1 cellular context compared by ENCODE assay signal in the genomic region with DNA sequence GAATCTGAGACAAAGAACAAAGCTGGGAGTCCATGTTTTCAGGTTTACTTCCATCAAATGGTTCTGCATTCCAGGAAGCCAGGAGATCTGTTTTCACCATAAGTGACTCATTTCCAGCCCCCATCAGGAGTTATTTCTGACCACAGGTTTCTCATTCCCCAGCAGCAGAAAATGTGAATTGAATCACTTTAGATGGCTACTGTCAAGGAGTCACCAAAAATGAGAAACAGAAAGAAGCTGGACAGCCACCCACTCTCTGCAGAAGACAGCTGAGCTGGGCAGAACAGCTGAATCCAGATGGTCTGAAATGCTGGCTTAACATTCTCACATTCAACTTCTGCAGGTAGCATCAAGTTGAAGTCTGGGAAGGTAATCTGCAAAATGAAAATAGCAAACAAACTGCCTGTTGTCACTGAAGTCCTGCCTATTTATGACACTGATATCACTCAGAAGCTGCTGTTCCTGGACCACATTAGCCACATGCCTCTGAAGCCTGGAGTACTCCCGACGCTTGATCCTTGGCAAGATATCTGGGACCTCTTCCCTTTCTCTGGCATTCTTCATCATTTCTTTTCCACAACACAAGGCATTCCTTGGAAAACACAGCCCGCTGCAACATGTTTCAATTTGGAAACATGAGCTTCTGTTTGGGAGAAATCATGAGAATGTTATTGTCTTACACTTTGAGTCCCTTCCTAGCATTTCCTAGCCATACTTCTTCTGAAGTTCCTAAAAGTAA.
TF ChIP-seq lines count a peak whose summit lies in the region.

No MANE protein-coding gene starts in this region.

TF ChIP-seq in SK-N-SH, 30 proteins besides CTCF, POLR2A, EP300 and RAD21:
- TF ChIP-seq FOXM1 (IDR thresholded peaks at IDR 0.05; ENCODE audit: low read depth) (no peak), GATA2 (CRISPR knock-in tag; IDR thresholded peaks at IDR 0.05) (no peak), SIN3A (IDR thresholded peaks at IDR 0.05; ENCODE audit: borderline replicate concordance, low read depth, low read length) (no peak), TCF12 (IDR thresholded peaks at IDR 0.05) (peak; percentile 90), FOSL2 (IDR thresholded peaks at IDR 0.05; ENCODE audit: borderline replicate concordance, low read depth) (peak; percentile 80; the same call in 1 of the 2 replicates), MXI1 (IDR thresholded peaks at IDR 0.05; ENCODE audit: low read depth, low read length) (no peak), RCOR1 (IDR thresholded peaks at IDR 0.05; ENCODE audit: low read length) (no peak), POLR2AphosphoS5 (IDR thresholded peaks at IDR 0.05; ENCODE audit: low read depth, low read length) (peak; percentile 26; the same call in 1 of the 2 replicates), NRF1 (IDR thresholded peaks at IDR 0.05; ENCODE audit: low read depth, low read length) (no peak), CHD2 (IDR thresholded peaks at IDR 0.05; ENCODE audit: low read length, partially characterized antibody) (no peak), MEF2A (IDR thresholded peaks at IDR 0.05; ENCODE audit: borderline replicate concordance, low read depth) (peak; percentile 69; the same call in 1 of the 2 replicates), TEAD4 (IDR thresholded peaks at IDR 0.05; ENCODE audit: borderline replicate concordance, insufficient read depth) (0 out of 2 replicates have a peak, but pooled peaks have one; percentile 30), YY1 (IDR thresholded peaks at IDR 0.05; ENCODE audit: low read depth) (no peak), EZH2phosphoT487 (IDR thresholded peaks at IDR 0.05; ENCODE audit: borderline replicate concordance, low read depth) (no peak), RFX5 (IDR thresholded peaks at IDR 0.05; ENCODE audit: low read length) (no peak), ELF1 (IDR thresholded peaks at IDR 0.05) (no peak), RXRA (IDR thresholded peaks at IDR 0.05; ENCODE audit: borderline replicate concordance, low read depth) (peak; percentile 20; the same call in 1 of the 2 replicates), SMC3 (IDR thresholded peaks at IDR 0.05; ENCODE audit: low read depth, low read length) (no peak), TAF1 (IDR thresholded peaks at IDR 0.05; ENCODE audit: borderline replicate concordance, low read depth, low read length) (no peak), JUND (IDR thresholded peaks at IDR 0.05) (peak; percentile 64), FOXJ3 (CRISPR knock-in tag; IDR thresholded peaks at IDR 0.05) (no peak), GABPA (IDR thresholded peaks at IDR 0.05; ENCODE audit: low read depth) (no peak), NFIC (IDR thresholded peaks at IDR 0.05; ENCODE audit: borderline replicate concordance) (peak; percentile 43; the same call in 1 of the 2 replicates)
- TF ChIP-seq, protein P1, sequence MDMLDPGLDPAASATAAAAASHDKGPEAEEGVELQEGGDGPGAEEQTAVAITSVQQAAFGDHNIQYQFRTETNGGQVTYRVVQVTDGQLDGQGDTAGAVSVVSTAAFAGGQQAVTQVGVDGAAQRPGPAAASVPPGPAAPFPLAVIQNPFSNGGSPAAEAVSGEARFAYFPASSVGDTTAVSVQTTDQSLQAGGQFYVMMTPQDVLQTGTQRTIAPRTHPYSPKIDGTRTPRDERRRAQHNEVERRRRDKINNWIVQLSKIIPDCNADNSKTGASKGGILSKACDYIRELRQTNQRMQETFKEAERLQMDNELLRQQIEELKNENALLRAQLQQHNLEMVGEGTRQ (IDR thresholded peaks at IDR 0.05; ENCODE audit: borderline replicate concordance, low read depth, low read length) = no peak
- TF ChIP-seq, protein P2, sequence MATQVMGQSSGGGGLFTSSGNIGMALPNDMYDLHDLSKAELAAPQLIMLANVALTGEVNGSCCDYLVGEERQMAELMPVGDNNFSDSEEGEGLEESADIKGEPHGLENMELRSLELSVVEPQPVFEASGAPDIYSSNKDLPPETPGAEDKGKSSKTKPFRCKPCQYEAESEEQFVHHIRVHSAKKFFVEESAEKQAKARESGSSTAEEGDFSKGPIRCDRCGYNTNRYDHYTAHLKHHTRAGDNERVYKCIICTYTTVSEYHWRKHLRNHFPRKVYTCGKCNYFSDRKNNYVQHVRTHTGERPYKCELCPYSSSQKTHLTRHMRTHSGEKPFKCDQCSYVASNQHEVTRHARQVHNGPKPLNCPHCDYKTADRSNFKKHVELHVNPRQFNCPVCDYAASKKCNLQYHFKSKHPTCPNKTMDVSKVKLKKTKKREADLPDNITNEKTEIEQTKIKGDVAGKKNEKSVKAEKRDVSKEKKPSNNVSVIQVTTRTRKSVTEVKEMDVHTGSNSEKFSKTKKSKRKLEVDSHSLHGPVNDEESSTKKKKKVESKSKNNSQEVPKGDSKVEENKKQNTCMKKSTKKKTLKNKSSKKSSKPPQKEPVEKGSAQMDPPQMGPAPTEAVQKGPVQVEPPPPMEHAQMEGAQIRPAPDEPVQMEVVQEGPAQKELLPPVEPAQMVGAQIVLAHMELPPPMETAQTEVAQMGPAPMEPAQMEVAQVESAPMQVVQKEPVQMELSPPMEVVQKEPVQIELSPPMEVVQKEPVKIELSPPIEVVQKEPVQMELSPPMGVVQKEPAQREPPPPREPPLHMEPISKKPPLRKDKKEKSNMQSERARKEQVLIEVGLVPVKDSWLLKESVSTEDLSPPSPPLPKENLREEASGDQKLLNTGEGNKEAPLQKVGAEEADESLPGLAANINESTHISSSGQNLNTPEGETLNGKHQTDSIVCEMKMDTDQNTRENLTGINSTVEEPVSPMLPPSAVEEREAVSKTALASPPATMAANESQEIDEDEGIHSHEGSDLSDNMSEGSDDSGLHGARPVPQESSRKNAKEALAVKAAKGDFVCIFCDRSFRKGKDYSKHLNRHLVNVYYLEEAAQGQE (IDR thresholded peaks at IDR 0.05; ENCODE audit: low read depth, low read length) = peak; percentile 73; the same call in 1 of the 2 replicates
- TF ChIP-seq, protein P3, sequence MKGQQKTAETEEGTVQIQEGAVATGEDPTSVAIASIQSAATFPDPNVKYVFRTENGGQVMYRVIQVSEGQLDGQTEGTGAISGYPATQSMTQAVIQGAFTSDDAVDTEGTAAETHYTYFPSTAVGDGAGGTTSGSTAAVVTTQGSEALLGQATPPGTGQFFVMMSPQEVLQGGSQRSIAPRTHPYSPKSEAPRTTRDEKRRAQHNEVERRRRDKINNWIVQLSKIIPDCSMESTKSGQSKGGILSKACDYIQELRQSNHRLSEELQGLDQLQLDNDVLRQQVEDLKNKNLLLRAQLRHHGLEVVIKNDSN (IDR thresholded peaks at IDR 0.05; ENCODE audit: borderline replicate concordance, low read depth) = no peak
- TF ChIP-seq, protein P4, sequence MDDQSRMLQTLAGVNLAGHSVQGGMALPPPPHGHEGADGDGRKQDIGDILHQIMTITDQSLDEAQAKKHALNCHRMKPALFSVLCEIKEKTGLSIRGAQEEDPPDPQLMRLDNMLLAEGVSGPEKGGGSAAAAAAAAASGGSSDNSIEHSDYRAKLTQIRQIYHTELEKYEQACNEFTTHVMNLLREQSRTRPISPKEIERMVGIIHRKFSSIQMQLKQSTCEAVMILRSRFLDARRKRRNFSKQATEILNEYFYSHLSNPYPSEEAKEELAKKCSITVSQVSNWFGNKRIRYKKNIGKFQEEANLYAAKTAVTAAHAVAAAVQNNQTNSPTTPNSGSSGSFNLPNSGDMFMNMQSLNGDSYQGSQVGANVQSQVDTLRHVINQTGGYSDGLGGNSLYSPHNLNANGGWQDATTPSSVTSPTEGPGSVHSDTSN (IDR thresholded peaks at IDR 0.05) = peak; percentile 57
- TF ChIP-seq, protein P5, sequence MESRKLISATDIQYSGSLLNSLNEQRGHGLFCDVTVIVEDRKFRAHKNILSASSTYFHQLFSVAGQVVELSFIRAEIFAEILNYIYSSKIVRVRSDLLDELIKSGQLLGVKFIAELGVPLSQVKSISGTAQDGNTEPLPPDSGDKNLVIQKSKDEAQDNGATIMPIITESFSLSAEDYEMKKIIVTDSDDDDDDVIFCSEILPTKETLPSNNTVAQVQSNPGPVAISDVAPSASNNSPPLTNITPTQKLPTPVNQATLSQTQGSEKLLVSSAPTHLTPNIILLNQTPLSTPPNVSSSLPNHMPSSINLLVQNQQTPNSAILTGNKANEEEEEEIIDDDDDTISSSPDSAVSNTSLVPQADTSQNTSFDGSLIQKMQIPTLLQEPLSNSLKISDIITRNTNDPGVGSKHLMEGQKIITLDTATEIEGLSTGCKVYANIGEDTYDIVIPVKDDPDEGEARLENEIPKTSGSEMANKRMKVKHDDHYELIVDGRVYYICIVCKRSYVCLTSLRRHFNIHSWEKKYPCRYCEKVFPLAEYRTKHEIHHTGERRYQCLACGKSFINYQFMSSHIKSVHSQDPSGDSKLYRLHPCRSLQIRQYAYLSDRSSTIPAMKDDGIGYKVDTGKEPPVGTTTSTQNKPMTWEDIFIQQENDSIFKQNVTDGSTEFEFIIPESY (IDR thresholded peaks at IDR 0.05; ENCODE audit: borderline replicate concordance, low read depth) = no peak
- TF ChIP-seq, protein P6, sequence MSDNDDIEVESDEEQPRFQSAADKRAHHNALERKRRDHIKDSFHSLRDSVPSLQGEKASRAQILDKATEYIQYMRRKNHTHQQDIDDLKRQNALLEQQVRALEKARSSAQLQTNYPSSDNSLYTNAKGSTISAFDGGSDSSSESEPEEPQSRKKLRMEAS (IDR thresholded peaks at IDR 0.05; ENCODE audit: low read depth) = peak; percentile 20; the same call in 1 of the 2 replicates
- TF ChIP-seq, protein P7, sequence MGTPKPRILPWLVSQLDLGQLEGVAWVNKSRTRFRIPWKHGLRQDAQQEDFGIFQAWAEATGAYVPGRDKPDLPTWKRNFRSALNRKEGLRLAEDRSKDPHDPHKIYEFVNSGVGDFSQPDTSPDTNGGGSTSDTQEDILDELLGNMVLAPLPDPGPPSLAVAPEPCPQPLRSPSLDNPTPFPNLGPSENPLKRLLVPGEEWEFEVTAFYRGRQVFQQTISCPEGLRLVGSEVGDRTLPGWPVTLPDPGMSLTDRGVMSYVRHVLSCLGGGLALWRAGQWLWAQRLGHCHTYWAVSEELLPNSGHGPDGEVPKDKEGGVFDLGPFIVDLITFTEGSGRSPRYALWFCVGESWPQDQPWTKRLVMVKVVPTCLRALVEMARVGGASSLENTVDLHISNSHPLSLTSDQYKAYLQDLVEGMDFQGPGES (IDR thresholded peaks at IDR 0.05; ENCODE audit: low read depth, low read length) = no peak
TF ChIP-seq in SK-N-SH: peak in this region for 11.
